In the genomic region with DNA sequence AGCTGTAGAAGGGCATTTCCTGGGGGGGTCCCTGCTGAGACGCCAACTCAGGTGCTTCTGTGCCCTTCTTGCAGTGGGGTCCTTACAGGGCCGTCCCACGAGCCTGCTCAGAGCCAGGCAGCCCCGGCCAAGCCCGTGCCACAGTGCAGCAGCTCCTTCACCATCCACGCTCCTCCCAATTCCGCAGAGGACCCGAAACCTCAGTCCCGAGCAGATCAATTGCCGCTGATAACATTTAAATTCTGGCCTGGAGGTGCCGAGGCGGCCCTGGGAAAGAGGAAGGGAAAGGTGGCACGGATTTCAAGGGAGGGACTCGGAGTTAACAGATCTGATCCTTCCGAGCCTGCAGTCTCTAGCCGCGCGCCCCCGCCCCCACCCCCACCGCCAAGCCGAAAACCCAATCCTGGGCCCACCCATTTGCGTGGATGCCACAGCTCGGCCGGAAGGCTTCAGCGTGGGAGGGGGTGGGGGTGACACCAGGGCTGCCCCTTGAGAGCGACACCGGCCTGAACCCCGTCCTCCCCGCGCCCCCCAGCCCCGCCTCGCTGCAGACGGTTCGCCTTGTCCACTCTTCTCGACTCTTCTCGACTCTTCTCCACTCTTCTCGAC, we compare ENCODE assay signal across 8 cellular contexts. TPM values are rescaled to one million over a fixed set of nuclear protein-coding genes. Genes with fewer than 3 reads are reported as not detected.
DNase-seq lines count a peak whose midpoint lies in the region; ATAC-seq and TF ChIP-seq lines count a peak whose summit lies in the region.

No MANE protein-coding gene starts in this region.

- H3K27me3 ChIP-seq in lower lobe of right lung (ENCODE audit: low read depth) (no peaks in the 10 kb centered on the region), transverse colon (peaks cover 4% of the 10 kb centered on the region)

- intact Hi-C loops in MCF 10A (cut with micrococcal nuclease): no loop called here
- intact Hi-C loops in lower lobe of right lung (cut with DNase I): no loop called here
- intact Hi-C loops in transverse colon (cut with DNase I; ENCODE audit: low total_unique reads): no loop called here

- CTCF ChIA-PET in activated CD8-positive, alpha-beta memory T cell treated with anti-CD3 and anti-CD28 coated beads, Interleukin-2, amount 10 ng/mL, durations not matched to agents 7 days and 5 days (lab: Charles Lee): interaction anchor here (0.6 to 6.9 kb wide), 5 partner anchors 9 to 113 kb away, joined by 3 to 40 read pairs (median 3); no protein-coding TSS in a partner anchor
- CTCF ChIA-PET in MCF 10A (lab: Yijun Ruan, JAX): interaction anchor here (0.9 to 10.5 kb wide), 4 partner anchors 12 to 87 kb away, joined by 3 to 92 read pairs (median 8); no protein-coding TSS in a partner anchor
- CTCF ChIA-PET in GM10248 (lab: Yijun Ruan, JAX): interaction anchor here (1.8 kb wide), 1 partner anchor 14 kb away, joined by 5 read pairs; no protein-coding TSS in a partner anchor

- H3K4me1 Mint-ChIP-seq in activated CD8-positive, alpha-beta memory T cell treated with anti-CD3 and anti-CD28 coated beads, Interleukin-2, amount 10 ng/mL, durations not matched to agents 7 days and 5 days: peaks cover 50% of the 10 kb centered on the region
- H3K4me1 Mint-ChIP-seq in MCF 10A (ENCODE audit: insufficient read depth, unreplicated experiment): peaks cover 53% of the 10 kb centered on the region

- BruUV-seq in MCF 10A (replicated peaks; lab: Mats Ljungman, UMichigan): no TSS peak

- H3K4me3 Mint-ChIP-seq in activated CD8-positive, alpha-beta memory T cell treated with anti-CD3 and anti-CD28 coated beads, Interleukin-2, amount 10 ng/mL, durations not matched to agents 7 days and 5 days: peak overlapping the region; percentile 79
- H3K4me3 Mint-ChIP-seq in MCF 10A (ENCODE audit: unreplicated experiment): peak overlapping the region; percentile 70

- peak overlapping the region; percentile 86 for H3K27ac Mint-ChIP-seq in activated CD8-positive, alpha-beta memory T cell treated with anti-CD3 and anti-CD28 coated beads, Interleukin-2, amount 10 ng/mL, durations not matched to agents 7 days and 5 days
- no peak overlapping the region for H3K27ac Mint-ChIP-seq in MCF 10A (ENCODE audit: low read depth, unreplicated experiment)

- in situ Hi-C loops in transverse colon (cut with MboI; ENCODE audit: low pct_ligation_motif_present in 1 of 4, low pct_unique_long_range_greater_than_20kb in 1 of 4, low sequenced_read_pairs in 3 of 4): no loop called here

- peak; percentile 13 for ATAC-seq in activated CD8-positive, alpha-beta memory T cell treated with anti-CD3 and anti-CD28 coated beads, Interleukin-2, amount 10 ng/mL, durations not matched to agents 7 days and 5 days
- peak; percentile 2 to 23 for ATAC-seq in lower lobe of right lung

- no peak for TF ChIP-seq CTCF in MCF 10A (IDR thresholded peaks at IDR 0.05; ENCODE audit: unreplicated experiment)
- TF ChIP-seq CTCF in lower lobe of right lung (IDR thresholded peaks at IDR 0.05): no peak
- no peak for TF ChIP-seq CTCF in transverse colon (IDR thresholded peaks at IDR 0.05)
- TF ChIP-seq CTCF in GM10248 (IDR thresholded peaks at IDR 0.05; ENCODE audit: control extremely low read depth, extremely low read depth, low read depth, missing control alignments): no peak

- 44% methylated on average over 32 of the region's 37 CpGs; no CpG with 5 or more reads in 1 of the 2 donors for WGBS in transverse colon (ENCODE audit: low coverage in 1 of 2), 2 donors

- H3K27ac ChIP-seq in lower lobe of right lung (peak overlapping the region; percentile 87), transverse colon (peak overlapping the region; percentile 82 to 90 (median 87))

- peaks cover 2% of the 10 kb centered on the region for H3K36me3 Mint-ChIP-seq in activated CD8-positive, alpha-beta memory T cell treated with anti-CD3 and anti-CD28 coated beads, Interleukin-2, amount 10 ng/mL, durations not matched to agents 7 days and 5 days
- H3K36me3 Mint-ChIP-seq in MCF 10A (ENCODE audit: insufficient read depth, unreplicated experiment): no peaks in the 10 kb centered on the region

- DNase-seq in activated CD8-positive, alpha-beta memory T cell treated with anti-CD3 and anti-CD28 coated beads, Interleukin-2, amount 10 ng/mL, durations not matched to agents 7 days and 5 days: no peak
- DNase-seq in activated CD8-positive, alpha-beta memory T cell treated with anti-CD3 and anti-CD28 coated beads, Interleukin-2, amount 50 U/mL, for 48 hours: no peak
- no peak for DNase-seq in MCF 10A (ENCODE audit: unreplicated experiment)
- DNase-seq in lower lobe of right lung: no peak
- no peak for DNase-seq in transverse colon
- no peak for DNase-seq in NCI-H345 (lab: John Stamatoyannopoulos, UW)
- DNase-seq in HPDE6-E6E7 (ENCODE audit: extremely low spot score): no peak
- no peak for DNase-seq in GM10248 (ENCODE audit: extremely low spot score)

- peak overlapping the region; percentile 73 for H3K4me3 ChIP-seq in lower lobe of right lung
- peak overlapping the region; percentile 36 to 65 (median 53) for H3K4me3 ChIP-seq in transverse colon

- no peak for TF ChIP-seq EP300 in transverse colon (IDR thresholded peaks at IDR 0.05; ENCODE audit: low read depth)

- H3K36me3 ChIP-seq in lower lobe of right lung (no peaks in the 10 kb centered on the region), transverse colon (no peaks in the 10 kb centered on the region)

- H3K4me1 ChIP-seq in lower lobe of right lung (peaks cover 48% of the 10 kb centered on the region), transverse colon (peaks cover 39 to 65% (median 56%) of the 10 kb centered on the region in 4 donors)

- H3K27me3 Mint-ChIP-seq in activated CD8-positive, alpha-beta memory T cell treated with anti-CD3 and anti-CD28 coated beads, Interleukin-2, amount 10 ng/mL, durations not matched to agents 7 days and 5 days: no peaks in the 10 kb centered on the region
- no peaks in the 10 kb centered on the region for H3K27me3 Mint-ChIP-seq in MCF 10A (ENCODE audit: insufficient read depth, unreplicated experiment)

- TF ChIP-seq POLR2A in transverse colon (IDR thresholded peaks at IDR 0.05): no peak

- no peaks in the 10 kb centered on the region for H3K9me3 Mint-ChIP-seq in activated CD8-positive, alpha-beta memory T cell treated with anti-CD3 and anti-CD28 coated beads, Interleukin-2, amount 10 ng/mL, durations not matched to agents 7 days and 5 days (ENCODE audit: low read depth)
- no peaks in the 10 kb centered on the region for H3K9me3 Mint-ChIP-seq in MCF 10A (ENCODE audit: unreplicated experiment)

- POLR2A ChIA-PET in MCF 10A (lab: Yijun Ruan, JAX): interaction anchor here (0.8 to 4.3 kb wide), 10 partner anchors 11 to 188 kb away, joined by 3 to 76 read pairs (median 4); a partner anchor contains a TSS
- POLR2A ChIA-PET in GM10248 (lab: Yijun Ruan, JAX): no interaction called here

- H3K9me3 ChIP-seq in lower lobe of right lung (no peaks in the 10 kb centered on the region), transverse colon (no peaks in the 10 kb centered on the region)

RNA-seq across cellular contexts. Expression of a gene that starts 32.3 kb away (rescaled TPM):
- 1 to 10 TPM; 3.2 to 4.4 TPM for total RNA-seq in activated CD8-positive, alpha-beta memory T cell treated with anti-CD3 and anti-CD28 coated beads, Interleukin-2, amount 10 ng/mL, durations not matched to agents 7 days and 5 days
- total RNA-seq in MCF 10A (2022) (1.6 TPM in 2 replicates), lower lobe of right lung (32.1 TPM), transverse colon (10 to 100 TPM in 3 of 4 donors, 1 to 10 TPM in 1; 7.8 to 56.9 (median 13.8) TPM)
